ENCODE assay signal across 8 cellular contexts in the genomic region with DNA sequence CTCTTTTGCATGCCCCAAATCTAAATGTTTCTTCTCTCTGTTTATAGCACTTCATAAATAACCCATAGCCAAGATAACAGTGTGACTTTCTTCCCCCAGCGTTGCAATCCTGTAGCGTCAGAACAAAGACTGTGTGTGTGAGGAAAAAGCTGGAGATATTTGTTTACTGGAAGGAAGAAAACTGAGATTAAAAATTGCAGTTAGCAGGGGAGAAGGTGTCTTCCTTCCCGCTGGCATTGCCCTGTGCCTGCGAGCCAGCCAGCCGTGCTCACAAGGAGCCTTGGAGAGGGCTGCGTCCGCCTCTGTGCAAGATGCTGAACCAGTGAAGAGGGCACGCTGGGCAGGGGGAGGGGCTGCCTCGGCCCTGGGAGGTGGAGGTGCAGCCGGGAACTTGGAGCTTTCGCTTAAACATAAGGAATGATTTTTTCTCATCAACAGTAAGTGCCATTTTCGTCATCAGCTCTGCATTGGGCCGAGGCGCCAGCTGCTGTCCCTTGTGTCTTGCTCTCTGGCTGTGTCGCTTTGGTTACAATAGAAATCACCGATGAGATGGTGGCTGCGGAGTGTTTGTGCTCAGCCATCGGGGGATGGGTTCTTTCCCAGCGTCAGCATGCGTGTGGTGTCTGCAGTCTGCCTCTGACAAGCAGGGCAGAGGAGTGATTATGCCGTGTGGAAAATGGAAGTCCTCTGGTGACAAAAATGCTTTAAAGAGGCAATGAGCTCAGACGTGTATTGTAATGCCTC.
DNase-seq lines count a peak whose midpoint lies in the region; ATAC-seq, FAIRE-seq and TF ChIP-seq lines count a peak whose summit lies in the region.

No MANE protein-coding gene starts in this region.

- ATAC-seq in HepG2 (no peak), gastrocnemius medialis (peak; percentile 45 to 65)

- H3K9ac ChIP-seq in liver (ENCODE audit: low read depth in 1 of 2, low read length in 2 of 2), result no peak overlapping the region
- H3K9ac ChIP-seq in HepG2 (ENCODE audit: insufficient read depth, low read depth, low read length), result no peak overlapping the region

- POLR2A ChIA-PET in HepG2 (lab: Yijun Ruan, JAX), result no interaction called here

- no peak overlapping the region for H3K4me2 ChIP-seq in HepG2 (ENCODE audit: low read depth, low read length)

- no peak for FAIRE-seq in HepG2 (lab: Jason Lieb, UNC)

- H3K9me3 ChIP-seq in liver (ENCODE audit: control insufficient read depth in 4 of 4, low read length in 3 of 4), result no peaks in the 10 kb centered on the region
- no peaks in the 10 kb centered on the region for H3K9me3 ChIP-seq in HepG2 (ENCODE audit: low read length)
- no peaks in the 10 kb centered on the region for H3K9me3 ChIP-seq in ascending aorta
- H3K9me3 ChIP-seq in gastrocnemius medialis, result no peaks in the 10 kb centered on the region

- H3K79me2 ChIP-seq in HepG2 (ENCODE audit: insufficient read depth, low read length), result no peaks in the 10 kb centered on the region

- TF ChIP-seq POLR2A in HepG2 (IDR thresholded peaks at IDR 0.05; ENCODE audit: insufficient read depth in 1 of 2, low read depth in 2 of 2, low read length in 2 of 2) (no peak), gastrocnemius medialis (IDR thresholded peaks at IDR 0.05) (no peak)

- TF ChIP-seq RAD21 in liver (IDR thresholded peaks at IDR 0.05) (no peak), HepG2 (CRISPR knock-in tag; IDR thresholded peaks at IDR 0.05) (no peak)

- WGBS in liver, result 59% methylated on average over 22 of the region's 22 CpGs
- 92% methylated on average over 22 of the region's 22 CpGs for whole genome bisulfite sequencing in HepG2 (ENCODE audit: low lambda C conversion rate)

- TF ChIP-seq CTCF in liver (IDR thresholded peaks at IDR 0.05; ENCODE audit: low read depth, low read length, missing input control), result no peak
- no peak for TF ChIP-seq CTCF in HepG2 (CRISPR knock-in tag; IDR thresholded peaks at IDR 0.05)
- no peak for TF ChIP-seq CTCF in ascending aorta (IDR thresholded peaks at IDR 0.05)
- no peak for TF ChIP-seq CTCF in gastrocnemius medialis (IDR thresholded peaks at IDR 0.05 in 4 of 5, conservative IDR thresholded peaks at IDR 0.05 in 1 of 5)

- CTCF ChIA-PET in HepG2 (lab: Yijun Ruan, JAX; ENCODE audit: low intra/inter-chr PET ratio, low total read pairs), result no interaction called here

- intact Hi-C loops in HepG2 (cut with micrococcal nuclease; ENCODE audit: unreplicated experiment) (no loop called here), ascending aorta (cut with DNase I) (no loop called here), gastrocnemius medialis (cut with DNase I; ENCODE audit: low total_unique reads) (no loop called here)

- H3K4me1 ChIP-seq in liver (ENCODE audit: control insufficient read depth in 4 of 4, insufficient read depth in 4 of 4, low read length in 3 of 4) (peaks cover 0 to 3% (median 0%) of the 10 kb centered on the region in 4 donors), HepG2 (ENCODE audit: insufficient read depth, low read length) (peaks cover 13% of the 10 kb centered on the region), ascending aorta (no peaks in the 10 kb centered on the region), gastrocnemius medialis (peaks cover 34 to 38% of the 10 kb centered on the region in 2 donors)

- DNase-seq in HepG2 (ENCODE audit: low spot score) (no peak), NCI-H128 (lab: John Stamatoyannopoulos, UW; ENCODE audit: unreplicated experiment) (peak; percentile 57), ascending aorta (ENCODE audit: low spot score in 2 of 2) (no peak), gastrocnemius medialis (peak in 1 of 2 donors; percentile 50), SW480 (ENCODE audit: low spot score) (no peak), HK-2 (ENCODE audit: unreplicated experiment) (no peak)

- H3K27me3 ChIP-seq in liver (ENCODE audit: control insufficient read depth in 4 of 4, insufficient read depth in 4 of 4, low read length in 3 of 4), result no peaks in the 10 kb centered on the region
- H3K27me3 ChIP-seq in HepG2 (ENCODE audit: control insufficient read depth in 1 of 2, insufficient read depth in 2 of 2, low read length in 2 of 2), result no peaks in the 10 kb centered on the region
- H3K27me3 ChIP-seq in ascending aorta, result no peaks in the 10 kb centered on the region
- H3K27me3 ChIP-seq in gastrocnemius medialis, result no peaks in the 10 kb centered on the region

- H3K27ac ChIP-seq in liver (ENCODE audit: low read depth in 1 of 2, low read length in 2 of 2) (peak overlapping the region; percentile 43 to 55), HepG2 (ENCODE audit: extremely low read length, insufficient read depth, low read length) (no peak overlapping the region), ascending aorta (peak overlapping the region in 1 of 2 donors; percentile 21), gastrocnemius medialis (peak overlapping the region; percentile 4 to 71 (median 64))

- in situ Hi-C loops in HepG2 (cut with HindIII; ENCODE audit: extremely low pct_ligation_motif_present, low pct_unique_long_range_greater_than_20kb) (no loop called here), gastrocnemius medialis (cut with MboI; ENCODE audit: low sequenced_read_pairs in 4 of 4) (no loop called here)

- BruUV-seq in HepG2 (replicated peaks; lab: Mats Ljungman, UMichigan), result no TSS peak

- TF ChIP-seq EP300 in HepG2 (IDR thresholded peaks at IDR 0.05; ENCODE audit: low read depth in 2 of 2, low read length in 2 of 2) (no peak), HepG2 (CRISPR knock-in tag; IDR thresholded peaks at IDR 0.05; ENCODE audit: borderline replicate concordance) (no peak)

- no peaks in the 10 kb centered on the region for H4K20me1 ChIP-seq in HepG2 (ENCODE audit: insufficient read depth, low read length)

- H3K36me3 ChIP-seq in liver (ENCODE audit: control insufficient read depth in 4 of 4, insufficient read depth in 3 of 4, low read depth in 1 of 4, low read length in 3 of 4) (peaks cover 2 to 24% (median 18%) of the 10 kb centered on the region in 4 donors), HepG2 (replicated peaks in 1 of 2; ENCODE audit: control insufficient read depth in 1 of 2, insufficient read depth in 2 of 2, low read length in 2 of 2) (no peaks in the 10 kb centered on the region), ascending aorta (peaks cover 1 to 3% of the 10 kb centered on the region in 2 donors), gastrocnemius medialis (peaks cover 0 to 8% of the 10 kb centered on the region in 2 donors)

- H3K4me3 ChIP-seq in liver (ENCODE audit: low read depth in 1 of 3, low read length in 3 of 3), result peak overlapping the region in 1 of 3 donors; percentile 10
- H3K4me3 ChIP-seq in HepG2 (replicated peaks in 1 of 3; ENCODE audit: insufficient read depth in 1 of 3, low read depth in 2 of 3, low read length in 3 of 3), result no peak overlapping the region
- peak overlapping the region; percentile 20 to 52 for H3K4me3 ChIP-seq in ascending aorta
- peak overlapping the region; percentile 36 for H3K4me3 ChIP-seq in iPS-11a (ENCODE audit: low read depth, low read length)
- peak overlapping the region in 3 of 4 donors; percentile 38 to 41 (median 41) for H3K4me3 ChIP-seq in gastrocnemius medialis

- H2AFZ ChIP-seq in HepG2 (ENCODE audit: low read length), result no peak overlapping the region

TF ChIP-seq in liver, 16 proteins besides CTCF, POLR2A, EP300 and RAD21 (continues in another document):
- TF ChIP-seq, protein P1, sequence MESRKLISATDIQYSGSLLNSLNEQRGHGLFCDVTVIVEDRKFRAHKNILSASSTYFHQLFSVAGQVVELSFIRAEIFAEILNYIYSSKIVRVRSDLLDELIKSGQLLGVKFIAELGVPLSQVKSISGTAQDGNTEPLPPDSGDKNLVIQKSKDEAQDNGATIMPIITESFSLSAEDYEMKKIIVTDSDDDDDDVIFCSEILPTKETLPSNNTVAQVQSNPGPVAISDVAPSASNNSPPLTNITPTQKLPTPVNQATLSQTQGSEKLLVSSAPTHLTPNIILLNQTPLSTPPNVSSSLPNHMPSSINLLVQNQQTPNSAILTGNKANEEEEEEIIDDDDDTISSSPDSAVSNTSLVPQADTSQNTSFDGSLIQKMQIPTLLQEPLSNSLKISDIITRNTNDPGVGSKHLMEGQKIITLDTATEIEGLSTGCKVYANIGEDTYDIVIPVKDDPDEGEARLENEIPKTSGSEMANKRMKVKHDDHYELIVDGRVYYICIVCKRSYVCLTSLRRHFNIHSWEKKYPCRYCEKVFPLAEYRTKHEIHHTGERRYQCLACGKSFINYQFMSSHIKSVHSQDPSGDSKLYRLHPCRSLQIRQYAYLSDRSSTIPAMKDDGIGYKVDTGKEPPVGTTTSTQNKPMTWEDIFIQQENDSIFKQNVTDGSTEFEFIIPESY (IDR thresholded peaks at IDR 0.05), result no peak
- no peak for TF ChIP-seq FOXA2 (IDR thresholded peaks at IDR 0.05)
- no peak for TF ChIP-seq YY1 (IDR thresholded peaks at IDR 0.05)
- TF ChIP-seq, protein P2, sequence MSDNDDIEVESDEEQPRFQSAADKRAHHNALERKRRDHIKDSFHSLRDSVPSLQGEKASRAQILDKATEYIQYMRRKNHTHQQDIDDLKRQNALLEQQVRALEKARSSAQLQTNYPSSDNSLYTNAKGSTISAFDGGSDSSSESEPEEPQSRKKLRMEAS (IDR thresholded peaks at IDR 0.05), result no peak

TF ChIP-seq in HepG2, 621 proteins besides CTCF, POLR2A, EP300 and RAD21 (continues in another document):
- TF ChIP-seq, protein P3, sequence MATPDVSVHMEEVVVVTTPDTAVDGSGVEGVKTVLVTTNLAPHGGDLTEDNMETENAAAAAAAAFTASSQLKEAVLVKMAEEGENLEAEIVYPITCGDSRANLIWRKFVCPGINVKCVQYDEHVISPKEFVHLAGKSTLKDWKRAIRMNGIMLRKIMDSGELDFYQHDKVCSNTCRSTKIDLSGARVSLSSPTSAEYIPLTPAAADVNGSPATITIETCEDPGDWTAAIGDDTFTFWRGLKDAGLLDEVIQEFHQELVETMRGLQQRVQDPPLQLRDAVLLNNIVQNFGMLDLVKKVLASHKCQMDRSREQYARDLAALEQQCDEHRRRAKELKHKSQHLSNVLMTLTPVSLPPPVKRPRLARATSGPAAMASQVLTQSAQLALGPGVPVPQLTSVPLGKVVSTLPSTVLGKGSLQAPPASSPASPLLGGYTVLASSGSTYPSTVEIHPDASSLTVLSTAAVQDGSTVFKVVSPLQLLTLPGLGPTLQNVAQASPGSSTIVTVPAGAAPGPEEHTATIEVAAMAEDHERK (CRISPR knock-in tag; IDR thresholded peaks at IDR 0.05; ENCODE audit: low read depth), result no peak
- TF ChIP-seq ZNF720 (CRISPR knock-in tag; IDR thresholded peaks at IDR 0.05) (no peak), SRSF9 (IDR thresholded peaks at IDR 0.05; ENCODE audit: borderline replicate concordance, insufficient read depth, low read depth, low read length, poor library complexity, severe bottlenecking) (no peak), FOXJ3 (CRISPR knock-in tag; IDR thresholded peaks at IDR 0.05; ENCODE audit: borderline replicate concordance) (no peak)

Comparison
In these comparisons a context has a peak if more than half of its experiments do, and no peak if none do; other contexts are left out.
1. H3K4me3 ChIP-seq: peak in ascending aorta (2 of 2), iPS-11a (single experiment) and gastrocnemius medialis (3 of 4); none in HepG2 (0 of 3).